8 cellular contexts compared by ENCODE assay signal in the genomic region with DNA sequence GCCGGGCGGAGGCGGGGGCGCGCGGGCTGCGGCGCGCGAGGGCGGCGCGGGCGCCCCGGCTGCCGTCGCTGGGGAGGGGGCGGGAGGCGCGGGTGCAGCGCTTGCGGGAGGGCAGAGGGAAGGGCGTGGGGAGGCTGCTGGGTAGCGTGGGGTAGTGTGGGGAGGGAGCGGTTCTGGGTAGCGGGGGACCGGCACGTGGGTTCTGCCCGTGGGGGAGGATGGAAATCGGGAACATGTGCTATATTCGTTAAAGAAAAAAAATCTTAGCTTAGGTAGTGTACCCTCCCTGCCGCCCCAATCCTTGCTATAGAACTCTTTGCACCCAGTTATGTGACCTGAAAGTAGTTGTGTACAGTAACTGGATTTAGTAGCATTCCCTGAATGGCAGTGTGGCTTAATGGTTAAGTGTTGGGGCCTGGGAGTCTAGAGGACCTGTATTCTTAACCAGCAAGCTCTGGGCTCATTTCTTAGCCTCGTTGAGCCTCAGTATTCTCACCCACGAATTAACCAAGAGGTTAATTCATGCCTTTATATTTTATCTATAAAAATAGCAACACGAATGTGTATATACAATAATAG. TPM values are rescaled to one million over a fixed set of nuclear protein-coding genes. Genes with fewer than 3 reads are reported as not detected.
A peak's percentile ranks its signal among the peaks of the same experiment; 100 is the strongest.
DNase-seq lines count a peak whose midpoint lies in the region; ATAC-seq and TF ChIP-seq lines count a peak whose summit lies in the region.

No MANE protein-coding gene starts in this region.

- peak overlapping the region; percentile 63 for H3K4me3 ChIP-seq in GM12864 (ENCODE audit: low read depth, low read length)
- peak overlapping the region; percentile 75 to 92 (median 80) for H3K4me3 ChIP-seq in subcutaneous abdominal adipose tissue (ENCODE audit: low read depth in 1 of 5, low read length in 5 of 5)

- H3K4me3 Mint-ChIP-seq in neural crest cell: peak overlapping the region; percentile 95

- DNase-seq in GM12864 (ENCODE audit: low read depth) (no peak), epithelial cell of prostate (ENCODE audit: low read depth, low spot score) (no peak), neural crest cell (ENCODE audit: low read depth, low spot score) (no peak), GDM1 (lab: John Stamatoyannopoulos, UW) (no peak), T-helper 9 cell (no peak)
- peak; percentile 60 to 73 for DNase-seq in activated CD4-positive, alpha-beta T cell treated with anti-CD3 and anti-CD28 coated beads, Interleukin-2, amount 50 U/mL, for 4 hours

- H3K27me3 Mint-ChIP-seq in neural crest cell (ENCODE audit: low read depth): no peaks in the 10 kb centered on the region

- H3K27ac Mint-ChIP-seq in neural crest cell (ENCODE audit: unreplicated experiment): peak overlapping the region; percentile 83

- H3K9ac ChIP-seq in subcutaneous abdominal adipose tissue (ENCODE audit: low read length in 5 of 5): peak overlapping the region; percentile 6 to 87 (median 76)

- H3K27ac ChIP-seq in epithelial cell of prostate (peak overlapping the region; percentile 55), subcutaneous abdominal adipose tissue (ENCODE audit: low read depth, low read length) (no peak overlapping the region)

- no peaks in the 10 kb centered on the region for H3K9me3 ChIP-seq in subcutaneous abdominal adipose tissue (ENCODE audit: control insufficient read depth in 5 of 5, low read length in 5 of 5)

- TF ChIP-seq CTCF in GM12864 (IDR thresholded peaks at IDR 0.05; ENCODE audit: low read depth, low read length, missing control alignments): no peak
- no peak for TF ChIP-seq CTCF in neural crest cell (conservative IDR thresholded peaks at IDR 0.05)

- H3K36me3 Mint-ChIP-seq in neural crest cell (ENCODE audit: low read depth): no peaks in the 10 kb centered on the region

- peaks cover 28% of the 10 kb centered on the region for H3K4me1 Mint-ChIP-seq in neural crest cell

- H3K27me3 ChIP-seq in subcutaneous abdominal adipose tissue (ENCODE audit: control insufficient read depth in 5 of 5, insufficient read depth in 4 of 5, low read length in 5 of 5): no peaks in the 10 kb centered on the region

- no peaks in the 10 kb centered on the region for H3K9me3 Mint-ChIP-seq in neural crest cell

- H3K4me1 ChIP-seq in subcutaneous abdominal adipose tissue (ENCODE audit: control insufficient read depth in 5 of 5, insufficient read depth in 5 of 5, low read length in 5 of 5): peaks cover 4 to 25% (median 23%) of the 10 kb centered on the region in 5 donors

- H3K36me3 ChIP-seq in subcutaneous abdominal adipose tissue (ENCODE audit: control insufficient read depth in 5 of 5, insufficient read depth in 5 of 5, low read length in 5 of 5): no peaks in the 10 kb centered on the region

- ATAC-seq in HG03565 (IDR thresholded peaks at IDR 0.05; ENCODE audit: unreplicated experiment): peak; percentile 6

RNA-seq across cellular contexts. Expression of a gene that starts 0.6 kb away (rescaled TPM):
- total RNA-seq in neural crest cell: 57.0 and 57.9 TPM in 2 replicates

RNA-seq across cellular contexts. Expression of a gene that starts 48.1 kb away (rescaled TPM):
- total RNA-seq in neural crest cell: not detected in 2 replicates

Comparison
In these comparisons a context has a peak if more than half of its experiments do, and no peak if none do; other contexts are left out.
1. DNase-seq: peak in activated CD4-positive, alpha-beta T cell treated with anti-CD3 and anti-CD28 coated beads, Interleukin-2, amount 50 U/mL, for 4 hours (2 of 2); none in GM12864 (single experiment), epithelial cell of prostate (single experiment), neural crest cell (single experiment), GDM1 (single experiment) and T-helper 9 cell (single experiment).